In genomic region chr17:2683912-2684311, GRCh38 we compare ENCODE assay signal across 20 cellular contexts. TPM values are rescaled to one million over a fixed set of nuclear protein-coding genes. Genes with fewer than 3 reads are reported as not detected.
A peak's percentile ranks its signal among the peaks of the same experiment; 100 is the strongest.
DNase-seq lines count a peak whose midpoint lies in the region; ATAC-seq, FAIRE-seq and TF ChIP-seq lines count a peak whose summit lies in the region.
"Had no signal": no experiment of that assay in that cellular context is flagged by ENCODE, and none has a peak within 500 bp of the region (broad histone marks: within the 10 kb centered on the region; RNA-seq: fewer than 3 reads in every experiment).

No MANE protein-coding gene starts in this region.

- H3K27me3 Mint-ChIP-seq in activated naive CD4-positive, alpha-beta T cell treated with anti-CD3 and anti-CD28 coated beads, Interleukin-2, amount 50 U/mL, for 24 hours: no peaks in the 10 kb centered on the region
- H3K27me3 Mint-ChIP-seq in activated naive CD8-positive, alpha-beta T cell treated with anti-CD3 and anti-CD28 coated beads, Interleukin-2, amount 50 U/mL, for 24 hours: no peaks in the 10 kb centered on the region
- no peaks in the 10 kb centered on the region for H3K27me3 Mint-ChIP-seq in type B pancreatic cell

- no peak for ATAC-seq in activated naive CD8-positive, alpha-beta T cell treated with anti-CD3 and anti-CD28 coated beads, Interleukin-2, amount 50 U/mL, for 24 hours
- ATAC-seq: foreskin keratinocyte had no signal

- FAIRE-seq in GM12891 (lab: Jason Lieb, UNC): no peak

- H3K4me1 Mint-ChIP-seq in activated naive CD4-positive, alpha-beta T cell treated with anti-CD3 and anti-CD28 coated beads, Interleukin-2, amount 50 U/mL, for 24 hours: peaks cover 3% of the 10 kb centered on the region
- peaks cover 2% of the 10 kb centered on the region for H3K4me1 Mint-ChIP-seq in activated naive CD8-positive, alpha-beta T cell treated with anti-CD3 and anti-CD28 coated beads, Interleukin-2, amount 50 U/mL, for 24 hours
- no peaks in the 10 kb centered on the region for H3K4me1 Mint-ChIP-seq in type B pancreatic cell (ENCODE audit: unreplicated experiment)

- peaks cover 6% of the 10 kb centered on the region for H3K36me3 Mint-ChIP-seq in activated naive CD4-positive, alpha-beta T cell treated with anti-CD3 and anti-CD28 coated beads, Interleukin-2, amount 50 U/mL, for 24 hours
- H3K36me3 Mint-ChIP-seq in activated naive CD8-positive, alpha-beta T cell treated with anti-CD3 and anti-CD28 coated beads, Interleukin-2, amount 50 U/mL, for 24 hours (ENCODE audit: low read depth): peaks cover 33% of the 10 kb centered on the region
- peaks cover 17% of the 10 kb centered on the region for H3K36me3 Mint-ChIP-seq in type B pancreatic cell

- no peak for TF ChIP-seq CTCF in type B pancreatic cell (conservative IDR thresholded peaks at IDR 0.05)

- no peaks in the 10 kb centered on the region for H3K9me3 Mint-ChIP-seq in activated naive CD4-positive, alpha-beta T cell treated with anti-CD3 and anti-CD28 coated beads, Interleukin-2, amount 50 U/mL, for 24 hours
- no peaks in the 10 kb centered on the region for H3K9me3 Mint-ChIP-seq in activated naive CD8-positive, alpha-beta T cell treated with anti-CD3 and anti-CD28 coated beads, Interleukin-2, amount 50 U/mL, for 24 hours
- no peaks in the 10 kb centered on the region for H3K9me3 Mint-ChIP-seq in type B pancreatic cell
- H3K9me3 Mint-ChIP-seq: CD8-positive, alpha-beta memory T cell; neural crest cell had no signal

- DNase-seq in activated naive CD4-positive, alpha-beta T cell treated with anti-CD3 and anti-CD28 coated beads, Interleukin-2, amount 50 U/mL, for 16 hours: no peak
- no peak for DNase-seq in activated naive CD8-positive, alpha-beta T cell treated with anti-CD3 and anti-CD28 coated beads, Interleukin-2, amount 50 U/mL, for 24 hours
- DNase-seq in islet precursor cell (peak; percentile 37), type B pancreatic cell (ENCODE audit: extremely low spot score, unreplicated experiment) (no peak), HUDEP-2 (lab: John Stamatoyannopoulos, UW; ENCODE audit: unreplicated experiment in 76 of 76) (no peak), medulla oblongata (ENCODE audit: extremely low spot score) (no peak), GM12891 (ENCODE audit: insufficient read length, low spot score) (no peak)
- DNase-seq: anterior cingulate cortex; CD8-positive, alpha-beta memory T cell; cerebellar nuclear complex; foreskin keratinocyte; GOT3; kidney glomerular epithelial cell; mesenchymal stem cell; MM.1S; NCI-H187; stimulated activated CD4-positive, alpha-beta T cell treated with anti-CD3 and anti-CD28 coated beads, Interleukin-15, amount 100 ng/mL, for 24 hours; stimulated activated naive CD4-positive, alpha-beta T cell had no signal

- H3K27ac Mint-ChIP-seq in activated naive CD4-positive, alpha-beta T cell treated with anti-CD3 and anti-CD28 coated beads, Interleukin-2, amount 50 U/mL, for 24 hours: peak overlapping the region; percentile 31
- peak overlapping the region; percentile 49 for H3K27ac Mint-ChIP-seq in activated naive CD8-positive, alpha-beta T cell treated with anti-CD3 and anti-CD28 coated beads, Interleukin-2, amount 50 U/mL, for 24 hours
- peak overlapping the region; percentile 42 for H3K27ac Mint-ChIP-seq in type B pancreatic cell

- H3K4me3 Mint-ChIP-seq in activated naive CD4-positive, alpha-beta T cell treated with anti-CD3 and anti-CD28 coated beads, Interleukin-2, amount 50 U/mL, for 24 hours: no peak overlapping the region
- no peak overlapping the region for H3K4me3 Mint-ChIP-seq in activated naive CD8-positive, alpha-beta T cell treated with anti-CD3 and anti-CD28 coated beads, Interleukin-2, amount 50 U/mL, for 24 hours
- H3K4me3 Mint-ChIP-seq in type B pancreatic cell: no peak overlapping the region
- H3K4me3 Mint-ChIP-seq: CD8-positive, alpha-beta memory T cell; neural crest cell had no signal

- no peak for TF ChIP-seq POLR2A in GM12891 (IDR thresholded peaks at IDR 0.05; ENCODE audit: low read depth, low read length)

TF ChIP-seq in GM12891, 5 proteins besides CTCF, POLR2A, EP300 and RAD21:
- no peak for TF ChIP-seq PAX5 (IDR thresholded peaks at IDR 0.05; ENCODE audit: insufficient read depth, low read length, severe bottlenecking)
- no peak for TF ChIP-seq POU2F2 (IDR thresholded peaks at IDR 0.05; ENCODE audit: low read depth, low read length)
- no peak for TF ChIP-seq SPI1 (IDR thresholded peaks at IDR 0.05; ENCODE audit: low read depth, low read length)
- TF ChIP-seq TAF1 (IDR thresholded peaks at IDR 0.05; ENCODE audit: low read depth, low read length): no peak
- no peak for TF ChIP-seq POLR2AphosphoS5 (IDR thresholded peaks at IDR 0.05; ENCODE audit: low read depth, low read length)

RNA-seq across cellular contexts. Expression of gene CLUH, which starts 27.7 kb away (rescaled TPM):
- total RNA-seq in type B pancreatic cell (ENCODE audit: low replicate concordance): 77.0 and 108 TPM in 2 replicates
- 36.3 TPM for polyA plus RNA-seq in GM12891 (2012; ENCODE audit: low read depth, missing spikeins)
